Comparison of ENCODE assay signal across 12 cellular contexts in genomic region chr11:26947379-26947844, GRCh38. TPM values are rescaled to one million over a fixed set of nuclear protein-coding genes. Genes with fewer than 3 reads are reported as not detected.
DNase-seq lines count a peak whose midpoint lies in the region; ATAC-seq, FAIRE-seq and TF ChIP-seq lines count a peak whose summit lies in the region.
"Had no signal": no experiment of that assay in that cellular context is flagged by ENCODE, and none has a peak within 500 bp of the region (broad histone marks: within the 10 kb centered on the region; RNA-seq: fewer than 3 reads in every experiment).

No MANE protein-coding gene starts in this region.

- CTCF ChIA-PET in HEK293T (lab: Yijun Ruan, JAX) = no interaction called here

- POLR2A ChIA-PET in HEK293T (lab: Yijun Ruan, JAX) = no interaction called here

- H3K4me3 ChIP-seq in HFF-Myc (replicated peaks; ENCODE audit: low read depth, low read length) (no peak overlapping the region), bronchial epithelial cell (ENCODE audit: low read depth, low read length) (no peak overlapping the region), stomach smooth muscle (ENCODE audit: low read length in 2 of 2) (no peak overlapping the region)
- H3K4me3 ChIP-seq: vagina had no signal

- peak overlapping the region; percentile 66 for H3K27ac ChIP-seq in stomach smooth muscle (ENCODE audit: low read length)

- H3K36me3 ChIP-seq in bronchial epithelial cell (ENCODE audit: control insufficient read depth, insufficient read depth, low read length) = no peaks in the 10 kb centered on the region
- H3K36me3 ChIP-seq in stomach smooth muscle (ENCODE audit: control insufficient read depth in 2 of 2, insufficient read depth in 2 of 2, low read length in 2 of 2) = no peaks in the 10 kb centered on the region
- H3K36me3 ChIP-seq: vagina had no signal

- H3K9ac ChIP-seq in stomach smooth muscle (ENCODE audit: low read length in 2 of 2) = no peak overlapping the region

- H3K4me1 ChIP-seq in stomach smooth muscle (ENCODE audit: control insufficient read depth, insufficient read depth, low read length) = peaks cover 19% of the 10 kb centered on the region

- FAIRE-seq in bronchial epithelial cell (lab: Jason Lieb, UNC) = no peak

- peak; percentile 100 for DNase-seq in HFF-Myc (ENCODE audit: extremely low read depth, low read depth)
- peak; percentile 67 for DNase-seq in bronchial epithelial cell (ENCODE audit: low read depth)
- peak; percentile 88 for DNase-seq in kidney tubule cell (ENCODE audit: low spot score)
- DNase-seq in stimulated activated CD4-positive, alpha-beta T cell treated with anti-CD3 and anti-CD28 coated beads, Interleukin-2, amount 100 ng/mL, for 24 hours = no peak
- DNase-seq in HEK293T (ENCODE audit: extremely low spot score) = no peak
- DNase-seq: activated CD4-positive, alpha-beta T cell treated with anti-CD3 and anti-CD28 coated beads for 36 hours; DMS53; PC-3 had no signal

- H3K27me3 ChIP-seq in bronchial epithelial cell (ENCODE audit: control insufficient read depth, insufficient read depth, low read length) = no peaks in the 10 kb centered on the region
- no peaks in the 10 kb centered on the region for H3K27me3 ChIP-seq in stomach smooth muscle (ENCODE audit: control insufficient read depth in 1 of 2, insufficient read depth in 2 of 2, low read length in 2 of 2)
- H3K27me3 ChIP-seq: vagina had no signal

- H3K9me3 ChIP-seq in stomach smooth muscle (ENCODE audit: control insufficient read depth in 2 of 2, low read length in 2 of 2) = no peaks in the 10 kb centered on the region
- H3K9me3 ChIP-seq: vagina had no signal

- TF ChIP-seq CTCF in HFF-Myc (IDR thresholded peaks at IDR 0.05; ENCODE audit: low read depth, low read length, missing control alignments) (no peak), bronchial epithelial cell (IDR thresholded peaks at IDR 0.05; ENCODE audit: insufficient read depth, low read length, severe bottlenecking) (no peak)

- no peak for ATAC-seq in GM21737 (IDR thresholded peaks at IDR 0.05; ENCODE audit: unreplicated experiment)
- ATAC-seq in HG02852 (IDR thresholded peaks at IDR 0.05; ENCODE audit: unreplicated experiment) = no peak
- ATAC-seq: activated CD4-positive, alpha-beta T cell treated with anti-CD3 and anti-CD28 coated beads for 36 hours; PC-3 had no signal

TF ChIP-seq in HEK293T, 16 proteins besides CTCF, POLR2A, EP300 and RAD21:
- TF ChIP-seq ELF4 (IDR thresholded peaks at IDR 0.05) (no peak), CTBP1 (IDR thresholded peaks at IDR 0.05; ENCODE audit: borderline replicate concordance) (no peak), HDGF (IDR thresholded peaks at IDR 0.05; ENCODE audit: borderline replicate concordance) (no peak), SUZ12 (IDR thresholded peaks at IDR 0.05) (no peak), FOXM1 (IDR thresholded peaks at IDR 0.05; ENCODE audit: borderline replicate concordance) (no peak), SP1 (IDR thresholded peaks at IDR 0.05) (no peak), L3MBTL2 (conservative IDR thresholded peaks at IDR 0.05) (no peak), FOXA1 (IDR thresholded peaks at IDR 0.05) (no peak), ARNT (IDR thresholded peaks at IDR 0.05) (no peak), LEF1 (IDR thresholded peaks at IDR 0.05; ENCODE audit: borderline replicate concordance) (no peak), BHLHE40 (IDR thresholded peaks at IDR 0.05; ENCODE audit: borderline replicate concordance) (no peak), ZNF384 (IDR thresholded peaks at IDR 0.05) (no peak), FOXK2 (IDR thresholded peaks at IDR 0.05) (no peak), TARDBP (IDR thresholded peaks at IDR 0.05) (no peak), NFRKB (IDR thresholded peaks at IDR 0.05) (no peak)
- TF ChIP-seq, protein P1, sequence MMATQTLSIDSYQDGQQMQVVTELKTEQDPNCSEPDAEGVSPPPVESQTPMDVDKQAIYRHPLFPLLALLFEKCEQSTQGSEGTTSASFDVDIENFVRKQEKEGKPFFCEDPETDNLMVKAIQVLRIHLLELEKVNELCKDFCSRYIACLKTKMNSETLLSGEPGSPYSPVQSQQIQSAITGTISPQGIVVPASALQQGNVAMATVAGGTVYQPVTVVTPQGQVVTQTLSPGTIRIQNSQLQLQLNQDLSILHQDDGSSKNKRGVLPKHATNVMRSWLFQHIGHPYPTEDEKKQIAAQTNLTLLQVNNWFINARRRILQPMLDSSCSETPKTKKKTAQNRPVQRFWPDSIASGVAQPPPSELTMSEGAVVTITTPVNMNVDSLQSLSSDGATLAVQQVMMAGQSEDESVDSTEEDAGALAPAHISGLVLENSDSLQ (IDR thresholded peaks at IDR 0.05) = no peak

RNA-seq across cellular contexts. Expression of gene FIBIN, which starts 46.5 kb away (rescaled TPM):
- 14.2 and 33.4 TPM in 2 replicates for total RNA-seq in bronchial epithelial cell
- total RNA-seq: activated CD4-positive, alpha-beta T cell treated with anti-CD3 and anti-CD28 coated beads for 36 hours; PC-3 had no signal

Comparison
In these comparisons a context has a peak if more than half of its experiments do, and no peak if none do; other contexts are left out.
1. DNase-seq: peak in HFF-Myc (single experiment), bronchial epithelial cell (single experiment) and kidney tubule cell (single experiment); none in stimulated activated CD4-positive, alpha-beta T cell treated with anti-CD3 and anti-CD28 coated beads, Interleukin-2, amount 100 ng/mL, for 24 hours (0 of 2) and HEK293T (single experiment).